Comparison of ENCODE assay signal across 14 cellular contexts in genomic region chr16:52383640-52384292, GRCh38.
DNase-seq lines count a peak whose midpoint lies in the region; ATAC-seq and TF ChIP-seq lines count a peak whose summit lies in the region.
"Had no signal": no experiment of that assay in that cellular context is flagged by ENCODE, and none has a peak within 500 bp of the region (broad histone marks: within the 10 kb centered on the region; RNA-seq: fewer than 3 reads in every experiment).

No MANE protein-coding gene starts in this region.

- no peaks in the 10 kb centered on the region for H3K9me3 Mint-ChIP-seq in type B pancreatic cell
- H3K9me3 Mint-ChIP-seq: neural crest cell, WTC11 had no signal

- no peaks in the 10 kb centered on the region for H3K36me3 Mint-ChIP-seq in type B pancreatic cell
- H3K36me3 Mint-ChIP-seq: WTC11 had no signal

- no peak for TF ChIP-seq CTCF in type B pancreatic cell (conservative IDR thresholded peaks at IDR 0.05)

- H3K4me1 Mint-ChIP-seq in type B pancreatic cell (ENCODE audit: unreplicated experiment): peaks cover 16% of the 10 kb centered on the region
- H3K4me1 Mint-ChIP-seq: neural crest cell had no signal

- H3K27me3 Mint-ChIP-seq in type B pancreatic cell: peaks cover 27% of the 10 kb centered on the region

- no peak for ATAC-seq in HG03039 (IDR thresholded peaks at IDR 0.05; ENCODE audit: unreplicated experiment)

- no peak overlapping the region for H3K27ac Mint-ChIP-seq in type B pancreatic cell
- H3K27ac Mint-ChIP-seq: WTC11 had no signal

- DNase-seq in DMS53 (lab: John Stamatoyannopoulos, UW) (peak; percentile 85), NCI-H1105 treated with DMSO at 0.1 percent for 48 hours (lab: John Stamatoyannopoulos, UW) (peak; percentile 96), NCI-H82 treated with DMSO at 0.1 percent for 48 hours (lab: John Stamatoyannopoulos, UW; ENCODE audit: unreplicated experiment) (peak; percentile 26), kidney tubule cell (ENCODE audit: low spot score) (peak; percentile 56), type B pancreatic cell (ENCODE audit: extremely low spot score, unreplicated experiment) (no peak)
- DNase-seq in effector CD8-positive, alpha-beta T cell (lab: John Stamatoyannopoulos, UW): no peak
- DNase-seq: activated CD8-positive, alpha-beta memory T cell treated with anti-CD3 and anti-CD28 coated beads for 24 hours; amygdala; KG1; NCI-H1930; PC-9 had no signal

- H3K4me3 Mint-ChIP-seq in type B pancreatic cell: no peak overlapping the region
- H3K4me3 Mint-ChIP-seq: neural crest cell, WTC11 had no signal

Comparison
In these comparisons a context has a peak if more than half of its experiments do, and no peak if none do; other contexts are left out.
1. DNase-seq: peak in DMS53 (single experiment), NCI-H1105 treated with DMSO at 0.1 percent for 48 hours (single experiment), NCI-H82 treated with DMSO at 0.1 percent for 48 hours (single experiment) and kidney tubule cell (single experiment); none in effector CD8-positive, alpha-beta T cell (single experiment) and type B pancreatic cell (single experiment).